ENCODE assay signal across 11 cellular contexts in genomic region chr6:90445533-90446108, GRCh38.
"Had no signal": no experiment of that assay in that cellular context is flagged by ENCODE, and none has a peak within 500 bp of the region (broad histone marks: within the 10 kb centered on the region; RNA-seq: fewer than 3 reads in every experiment).

No MANE protein-coding gene starts in this region.

- DNase-seq: activated CD8-positive, alpha-beta memory T cell treated with anti-CD3 and anti-CD28 coated beads for 24 hours; colonic mucosa; effector CD4-positive, alpha-beta T cell; foreskin keratinocyte; head of caudate nucleus; left colon; midbrain; T-helper 1 cell had no signal

- H3K36me3 Mint-ChIP-seq: WTC11 had no signal

- H3K4me3 ChIP-seq: colonic mucosa, lung had no signal

- H3K9me3 Mint-ChIP-seq: WTC11 had no signal

- H3K4me3 Mint-ChIP-seq: WTC11 had no signal

- H3K36me3 ChIP-seq: colonic mucosa, neutrophil had no signal

- H3K9me3 ChIP-seq: colonic mucosa, neutrophil had no signal

- H3K27ac Mint-ChIP-seq: WTC11 had no signal

- H3K27ac ChIP-seq: colonic mucosa, foreskin keratinocyte, neutrophil had no signal

- ATAC-seq: foreskin keratinocyte, left colon, WTC11 had no signal

- H3K27me3 ChIP-seq: colonic mucosa, foreskin keratinocyte had no signal

- H3K4me1 ChIP-seq: colonic mucosa, foreskin keratinocyte had no signal
